In genomic region chr11:11409224-11409623, GRCh38 we compare ENCODE assay signal across 1 cellular context.
TF ChIP-seq lines count a peak whose summit lies in the region.

No MANE protein-coding gene starts in this region.

TF ChIP-seq in SK-N-SH treated with all-trans-retinoic acid at 6 μM for 48 hours, 23 proteins besides CTCF, POLR2A, EP300 and RAD21 (continued from another document):
- TF ChIP-seq TSHZ2 (CRISPR knock-in tag; IDR thresholded peaks at IDR 0.05) (no peak), ZFP30 (CRISPR knock-in tag; IDR thresholded peaks at IDR 0.05) (no peak), ZNF8 (CRISPR knock-in tag; IDR thresholded peaks at IDR 0.05) (no peak), RARB (CRISPR knock-in tag; IDR thresholded peaks at IDR 0.05) (no peak), GLIS3 (CRISPR knock-in tag; IDR thresholded peaks at IDR 0.05) (no peak), PPARA (CRISPR knock-in tag; IDR thresholded peaks at IDR 0.05; ENCODE audit: borderline replicate concordance) (no peak), ZNF70 (CRISPR knock-in tag; IDR thresholded peaks at IDR 0.05) (no peak)
